Comparison of ENCODE assay signal across 1 cellular context in the genomic region with DNA sequence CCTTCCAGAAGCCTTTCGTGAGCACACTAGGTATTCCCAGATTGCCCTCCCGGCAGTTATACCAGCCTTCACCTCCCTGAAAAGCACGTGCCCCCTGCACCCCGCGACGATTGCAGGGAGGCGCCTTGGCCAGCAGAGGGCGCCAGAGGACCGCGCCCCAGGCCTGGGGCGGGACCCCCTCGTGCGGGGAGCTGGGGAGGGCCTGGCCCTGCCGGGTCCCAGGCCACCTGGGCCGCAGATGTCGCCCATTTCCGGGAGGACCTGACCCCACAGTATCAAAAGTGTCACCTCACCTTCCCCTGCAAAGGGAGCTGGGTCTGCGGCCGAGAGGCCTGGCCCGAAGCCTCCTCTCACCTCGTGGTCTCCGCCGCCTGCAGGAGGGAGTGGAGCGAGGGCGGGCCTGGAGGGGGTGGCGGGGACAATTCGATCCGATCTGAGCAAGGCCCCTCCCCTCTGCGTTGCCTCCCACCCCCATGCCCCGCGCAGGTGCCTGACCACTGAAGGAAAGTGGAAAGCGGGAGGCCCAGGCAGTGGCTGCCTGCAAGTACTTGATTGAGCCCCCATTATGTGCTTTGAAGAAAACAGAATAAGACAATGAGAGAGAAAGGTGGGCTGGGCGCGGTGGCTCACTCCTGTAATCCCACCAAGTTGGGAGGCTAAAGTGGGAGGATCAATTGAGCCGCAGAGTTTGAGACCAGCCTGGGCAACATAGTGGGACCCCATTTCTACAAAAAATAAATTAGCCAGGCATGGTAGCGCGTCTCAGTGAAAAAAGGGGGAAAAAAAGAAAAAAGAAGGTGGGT.
A peak's percentile ranks its signal among the peaks of the same experiment; 100 is the strongest.
TF ChIP-seq lines count a peak whose summit lies in the region.

No MANE protein-coding gene starts in this region.

TF ChIP-seq in K562, 482 proteins besides CTCF, POLR2A, EP300 and RAD21 (continued from another document and continues in another):
- TF ChIP-seq ZNF592 (IDR thresholded peaks at IDR 0.05) (peak; percentile 96), MTF1 (CRISPR knock-in tag; IDR thresholded peaks at IDR 0.05; ENCODE audit: borderline replicate concordance) (no peak), SIN3B (IDR thresholded peaks at IDR 0.05; ENCODE audit: low read depth) (peak; percentile 47; the same call in 1 of the 2 replicates), PRDM10 (IDR thresholded peaks at IDR 0.05; ENCODE audit: partially characterized antibody) (peak; percentile 34), RBM39 (optimal IDR thresholded peaks at IDR 0.05; ENCODE audit: low read depth, low read length) (no peak), LARP7 (IDR thresholded peaks at IDR 0.05) (no peak), MXD1 (CRISPR knock-in tag; IDR thresholded peaks at IDR 0.05; ENCODE audit: borderline replicate concordance, poor library complexity, severe bottlenecking) (no peak), NR2F6 (CRISPR knock-in tag; IDR thresholded peaks at IDR 0.05) (no peak), TAF15 (IDR thresholded peaks at IDR 0.05; ENCODE audit: low read depth, low read length) (no peak), HMGN3 (IDR thresholded peaks at IDR 0.05; ENCODE audit: borderline replicate concordance, extremely low read depth, insufficient read length, low read depth, low read length) (peak; percentile 65), ZNF175 (CRISPR knock-in tag; IDR thresholded peaks at IDR 0.05; ENCODE audit: low read depth) (no peak), XRCC3 (IDR thresholded peaks at IDR 0.05) (no peak), ZNF134 (CRISPR knock-in tag; conservative IDR thresholded peaks at IDR 0.05) (no peak), NCOA1 (IDR thresholded peaks at IDR 0.05; ENCODE audit: low read depth) (no peak), NEUROD1 (IDR thresholded peaks at IDR 0.05; ENCODE audit: borderline replicate concordance, low read depth, low read length, partially characterized antibody) (peak; percentile 30), KLF16 (IDR thresholded peaks at IDR 0.05) (0 out of 2 replicates have a peak, but pooled peaks have one; percentile 17), SMARCC2 (IDR thresholded peaks at IDR 0.05; ENCODE audit: low read depth) (no peak), PTRF (tag; IDR thresholded peaks at IDR 0.05) (no peak), ZNF324 (CRISPR knock-in tag; IDR thresholded peaks at IDR 0.05) (no peak), POLR3A (IDR thresholded peaks at IDR 0.05; ENCODE audit: borderline replicate concordance, extremely low read depth, insufficient read depth, insufficient read length) (no peak), MECOM (CRISPR knock-in tag; IDR thresholded peaks at IDR 0.05) (no peak), ZNF239 (CRISPR knock-in tag; IDR thresholded peaks at IDR 0.05) (no peak), BCL6 (CRISPR knock-in tag; IDR thresholded peaks at IDR 0.05) (no peak), ZNF143 (CRISPR knock-in tag; IDR thresholded peaks at IDR 0.05) (no peak), FOXA3 (CRISPR knock-in tag; conservative IDR thresholded peaks at IDR 0.05 in 1 of 2, IDR thresholded peaks at IDR 0.05 in 1 of 2) (no peak), TAF9B (IDR thresholded peaks at IDR 0.05; ENCODE audit: partially characterized antibody) (no peak)
- TF ChIP-seq, protein P1, sequence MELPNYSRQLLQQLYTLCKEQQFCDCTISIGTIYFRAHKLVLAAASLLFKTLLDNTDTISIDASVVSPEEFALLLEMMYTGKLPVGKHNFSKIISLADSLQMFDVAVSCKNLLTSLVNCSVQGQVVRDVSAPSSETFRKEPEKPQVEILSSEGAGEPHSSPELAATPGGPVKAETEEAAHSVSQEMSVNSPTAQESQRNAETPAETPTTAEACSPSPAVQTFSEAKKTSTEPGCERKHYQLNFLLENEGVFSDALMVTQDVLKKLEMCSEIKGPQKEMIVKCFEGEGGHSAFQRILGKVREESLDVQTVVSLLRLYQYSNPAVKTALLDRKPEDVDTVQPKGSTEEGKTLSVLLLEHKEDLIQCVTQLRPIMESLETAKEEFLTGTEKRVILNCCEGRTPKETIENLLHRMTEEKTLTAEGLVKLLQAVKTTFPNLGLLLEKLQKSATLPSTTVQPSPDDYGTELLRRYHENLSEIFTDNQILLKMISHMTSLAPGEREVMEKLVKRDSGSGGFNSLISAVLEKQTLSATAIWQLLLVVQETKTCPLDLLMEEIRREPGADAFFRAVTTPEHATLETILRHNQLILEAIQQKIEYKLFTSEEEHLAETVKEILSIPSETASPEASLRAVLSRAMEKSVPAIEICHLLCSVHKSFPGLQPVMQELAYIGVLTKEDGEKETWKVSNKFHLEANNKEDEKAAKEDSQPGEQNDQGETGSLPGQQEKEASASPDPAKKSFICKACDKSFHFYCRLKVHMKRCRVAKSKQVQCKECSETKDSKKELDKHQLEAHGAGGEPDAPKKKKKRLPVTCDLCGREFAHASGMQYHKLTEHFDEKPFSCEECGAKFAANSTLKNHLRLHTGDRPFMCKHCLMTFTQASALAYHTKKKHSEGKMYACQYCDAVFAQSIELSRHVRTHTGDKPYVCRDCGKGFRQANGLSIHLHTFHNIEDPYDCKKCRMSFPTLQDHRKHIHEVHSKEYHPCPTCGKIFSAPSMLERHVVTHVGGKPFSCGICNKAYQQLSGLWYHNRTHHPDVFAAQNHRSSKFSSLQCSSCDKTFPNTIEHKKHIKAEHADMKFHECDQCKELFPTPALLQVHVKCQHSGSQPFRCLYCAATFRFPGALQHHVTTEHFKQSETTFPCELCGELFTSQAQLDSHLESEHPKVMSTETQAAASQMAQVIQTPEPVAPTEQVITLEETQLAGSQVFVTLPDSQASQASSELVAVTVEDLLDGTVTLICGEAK (IDR thresholded peaks at IDR 0.05): 0 out of 2 replicates have a peak, but pooled peaks have one; percentile 10
- TF ChIP-seq, protein P1 (CRISPR knock-in tag; IDR thresholded peaks at IDR 0.05): no peak
- TF ChIP-seq, protein P2, sequence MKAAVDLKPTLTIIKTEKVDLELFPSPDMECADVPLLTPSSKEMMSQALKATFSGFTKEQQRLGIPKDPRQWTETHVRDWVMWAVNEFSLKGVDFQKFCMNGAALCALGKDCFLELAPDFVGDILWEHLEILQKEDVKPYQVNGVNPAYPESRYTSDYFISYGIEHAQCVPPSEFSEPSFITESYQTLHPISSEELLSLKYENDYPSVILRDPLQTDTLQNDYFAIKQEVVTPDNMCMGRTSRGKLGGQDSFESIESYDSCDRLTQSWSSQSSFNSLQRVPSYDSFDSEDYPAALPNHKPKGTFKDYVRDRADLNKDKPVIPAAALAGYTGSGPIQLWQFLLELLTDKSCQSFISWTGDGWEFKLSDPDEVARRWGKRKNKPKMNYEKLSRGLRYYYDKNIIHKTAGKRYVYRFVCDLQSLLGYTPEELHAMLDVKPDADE (conservative IDR thresholded peaks at IDR 0.05; ENCODE audit: control insufficient read depth, low read depth, low read length): peak; percentile 76; the same call in 1 of the 2 replicates
